In genomic region chr12:121239704-121240420, GRCh38 we compare ENCODE assay signal across 8 cellular contexts. TPM values are rescaled to one million over a fixed set of nuclear protein-coding genes. Genes with fewer than 3 reads are reported as not detected.
DNase-seq lines count a peak whose midpoint lies in the region; ATAC-seq and TF ChIP-seq lines count a peak whose summit lies in the region.

No MANE protein-coding gene starts in this region.

- peaks cover 0 to 5% of the 10 kb centered on the region in 2 donors for H3K36me3 ChIP-seq in stomach smooth muscle (ENCODE audit: control insufficient read depth in 2 of 2, insufficient read depth in 2 of 2, low read length in 2 of 2)

- H3K4me1 ChIP-seq in stomach smooth muscle (ENCODE audit: control insufficient read depth, insufficient read depth, low read length) = peaks cover 48% of the 10 kb centered on the region

- H3K27me3 Mint-ChIP-seq in activated CD8-positive, alpha-beta memory T cell treated with anti-CD3 and anti-CD28 coated beads, Interleukin-2, amount 10 ng/mL, durations not matched to agents 7 days and 5 days = no peaks in the 10 kb centered on the region
- no peaks in the 10 kb centered on the region for H3K27me3 Mint-ChIP-seq in activated B cell treated with CpG ODN at 0.5 μM for 24 hours

- POLR2A ChIA-PET in activated B cell treated with CpG ODN at 0.5 μM for 24 hours (lab: Charles Lee) = interaction anchor here (0.6 to 2.8 kb wide), 2 partner anchors 9 to 929 kb away, joined by 3 to 9 read pairs; no protein-coding TSS in a partner anchor

- no peaks in the 10 kb centered on the region for H3K9me3 ChIP-seq in stomach smooth muscle (ENCODE audit: control insufficient read depth in 2 of 2, low read length in 2 of 2)

- H3K4me1 Mint-ChIP-seq in activated CD8-positive, alpha-beta memory T cell treated with anti-CD3 and anti-CD28 coated beads, Interleukin-2, amount 10 ng/mL, durations not matched to agents 7 days and 5 days = peaks cover 40% of the 10 kb centered on the region
- H3K4me1 Mint-ChIP-seq in activated B cell treated with CpG ODN at 0.5 μM for 24 hours = peaks cover 30% of the 10 kb centered on the region

- no peak for TF ChIP-seq CTCF in activated B cell treated with CpG ODN at 0.5 μM for 24 hours (IDR thresholded peaks at IDR 0.05)
- TF ChIP-seq CTCF in fibroblast of villous mesenchyme (IDR thresholded peaks at IDR 0.05; ENCODE audit: insufficient read depth, low read depth, low read length) = no peak

- H3K27me3 ChIP-seq in stomach smooth muscle (ENCODE audit: control insufficient read depth in 1 of 2, insufficient read depth in 2 of 2, low read length in 2 of 2) = no peaks in the 10 kb centered on the region

- peak overlapping the region; percentile 90 for H3K27ac ChIP-seq in stomach smooth muscle (ENCODE audit: low read length)

- CTCF ChIA-PET in activated CD8-positive, alpha-beta memory T cell treated with anti-CD3 and anti-CD28 coated beads, Interleukin-2, amount 10 ng/mL, durations not matched to agents 7 days and 5 days (lab: Charles Lee) = interaction anchor here (0.9 to 3.9 kb wide), 5 partner anchors 8 to 177 kb away, joined by 3 to 28 read pairs (median 5); no protein-coding TSS in a partner anchor
- CTCF ChIA-PET in activated B cell treated with CpG ODN at 0.5 μM for 24 hours (lab: Charles Lee) = interaction anchor here (0.8 kb wide), 1 partner anchor 9 kb away, joined by 4 read pairs; no protein-coding TSS in a partner anchor

- peak overlapping the region; percentile 61 for H3K4me3 Mint-ChIP-seq in activated CD8-positive, alpha-beta memory T cell treated with anti-CD3 and anti-CD28 coated beads, Interleukin-2, amount 10 ng/mL, durations not matched to agents 7 days and 5 days
- peak overlapping the region; percentile 75 for H3K4me3 Mint-ChIP-seq in activated B cell treated with CpG ODN at 0.5 μM for 24 hours

- intact Hi-C loops in activated B cell treated with CpG ODN at 0.5 μM for 24 hours (cut with micrococcal nuclease) = no loop called here

- no peak for DNase-seq in activated CD8-positive, alpha-beta memory T cell treated with anti-CD3 and anti-CD28 coated beads, Interleukin-2, amount 10 ng/mL, durations not matched to agents 7 days and 5 days
- DNase-seq in activated CD8-positive, alpha-beta memory T cell treated with anti-CD3 and anti-CD28 coated beads for 24 hours = no peak
- DNase-seq in activated B cell treated with CpG ODN at 0.5 μM for 24 hours = no peak
- DNase-seq in fibroblast of villous mesenchyme (ENCODE audit: low read depth) = peak; percentile 56
- DNase-seq in HK-2 (ENCODE audit: unreplicated experiment) = no peak
- no peak for DNase-seq in NCI-H1105 treated with DMSO at 0.1 percent for 48 hours (lab: John Stamatoyannopoulos, UW)
- no peak for DNase-seq in NCI-H748 treated with DMSO at 0.1 percent for 48 hours (lab: John Stamatoyannopoulos, UW)

- H3K4me3 ChIP-seq in fibroblast of villous mesenchyme (ENCODE audit: low read depth, low read length) = no peak overlapping the region
- peak overlapping the region; percentile 56 to 65 for H3K4me3 ChIP-seq in stomach smooth muscle (ENCODE audit: low read length in 2 of 2)

- peaks cover 23% of the 10 kb centered on the region for H3K36me3 Mint-ChIP-seq in activated CD8-positive, alpha-beta memory T cell treated with anti-CD3 and anti-CD28 coated beads, Interleukin-2, amount 10 ng/mL, durations not matched to agents 7 days and 5 days
- peaks cover 25% of the 10 kb centered on the region for H3K36me3 Mint-ChIP-seq in activated B cell treated with CpG ODN at 0.5 μM for 24 hours (ENCODE audit: low read depth)

- no peaks in the 10 kb centered on the region for H3K9me3 Mint-ChIP-seq in activated CD8-positive, alpha-beta memory T cell treated with anti-CD3 and anti-CD28 coated beads, Interleukin-2, amount 10 ng/mL, durations not matched to agents 7 days and 5 days (ENCODE audit: low read depth)
- no peaks in the 10 kb centered on the region for H3K9me3 Mint-ChIP-seq in activated B cell treated with CpG ODN at 0.5 μM for 24 hours

- ATAC-seq in activated CD8-positive, alpha-beta memory T cell treated with anti-CD3 and anti-CD28 coated beads, Interleukin-2, amount 10 ng/mL, durations not matched to agents 7 days and 5 days = no peak
- ATAC-seq in activated B cell treated with CpG ODN at 0.5 μM for 24 hours (ENCODE audit: low read depth) = no peak

- H3K27ac Mint-ChIP-seq in activated CD8-positive, alpha-beta memory T cell treated with anti-CD3 and anti-CD28 coated beads, Interleukin-2, amount 10 ng/mL, durations not matched to agents 7 days and 5 days = peak overlapping the region; percentile 88
- H3K27ac Mint-ChIP-seq in activated B cell treated with CpG ODN at 0.5 μM for 24 hours = peak overlapping the region; percentile 73

- peak overlapping the region; percentile 53 to 60 for H3K9ac ChIP-seq in stomach smooth muscle (ENCODE audit: low read length in 2 of 2)

RNA-seq across cellular contexts. Expression of gene P2RX4, which starts 29.9 kb away (rescaled TPM):
- total RNA-seq in activated CD8-positive, alpha-beta memory T cell treated with anti-CD3 and anti-CD28 coated beads, Interleukin-2, amount 10 ng/mL, durations not matched to agents 7 days and 5 days = 10 to 100 TPM; 52.6 to 64.8 TPM
- 17.0 and 19.5 TPM in 2 replicates for total RNA-seq in activated B cell treated with CpG ODN at 0.5 μM for 24 hours
- 13.5 and 15.1 TPM in 2 replicates for total RNA-seq in fibroblast of villous mesenchyme

RNA-seq across cellular contexts. Expression of gene CAMKK2, which starts 56.6 kb away (rescaled TPM):
- total RNA-seq in activated CD8-positive, alpha-beta memory T cell treated with anti-CD3 and anti-CD28 coated beads, Interleukin-2, amount 10 ng/mL, durations not matched to agents 7 days and 5 days = 10 to 100 TPM; 34.1 to 37.4 TPM
- total RNA-seq in activated B cell treated with CpG ODN at 0.5 μM for 24 hours (19.3 and 20.5 TPM in 2 replicates), fibroblast of villous mesenchyme (14.7 and 16.4 TPM in 2 replicates)
